Comparison of ENCODE assay signal across 1 cellular context in the genomic region with DNA sequence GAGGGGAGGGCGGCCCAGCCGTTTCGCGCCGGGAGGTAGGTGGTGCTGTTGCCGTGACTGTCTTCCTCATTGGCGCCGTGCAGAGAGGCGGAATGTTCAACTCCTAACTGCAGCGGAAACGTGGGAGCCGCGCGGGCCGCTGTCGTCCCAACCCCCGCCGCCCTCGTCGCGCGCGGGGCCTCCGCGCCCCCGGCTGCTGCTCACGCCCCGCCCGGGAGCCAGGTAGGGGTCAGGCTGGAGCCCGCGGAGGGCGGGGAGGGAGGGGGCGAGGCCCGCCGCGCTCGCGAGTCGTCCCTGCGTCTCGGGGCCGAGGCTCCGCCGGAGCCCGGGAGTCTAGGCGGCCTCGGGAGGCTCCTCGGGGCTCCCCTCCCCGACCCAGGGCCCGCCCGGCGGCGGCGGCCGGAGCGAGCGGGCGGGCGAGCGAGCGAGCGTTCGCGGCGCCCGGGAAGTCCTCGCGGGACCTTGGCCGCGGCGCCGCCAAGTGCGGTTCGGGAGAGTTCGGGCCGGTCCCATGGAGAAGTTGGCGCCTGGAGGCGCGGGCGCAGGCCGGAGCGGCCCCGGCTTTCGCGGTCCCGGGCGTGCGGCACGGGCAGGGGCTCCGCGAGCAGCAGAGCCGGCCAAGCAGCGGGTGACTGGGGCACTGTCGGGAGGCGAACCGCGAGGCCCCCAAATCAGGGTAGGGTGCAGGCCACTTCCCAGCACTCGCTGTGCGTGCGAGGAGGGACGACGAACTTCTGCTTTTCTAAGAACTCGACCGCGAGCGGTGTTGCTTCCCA.
TF ChIP-seq lines count a peak whose summit lies in the region.

MAP3K20 (plus strand) TSS at position 66 of the 776 bp plus-strand sequence. CDS start 15,186 bp downstream, outside the sequence.

TF ChIP-seq in K562, 482 proteins besides CTCF, POLR2A, EP300 and RAD21 (continued from another document and continues in another):
- TF ChIP-seq MNT (conservative IDR thresholded peaks at IDR 0.05) (0 out of 4 replicates have a peak, but pooled peaks of 1 of the 2 experiments have one; percentile 43), HMGN3 (IDR thresholded peaks at IDR 0.05; ENCODE audit: borderline replicate concordance, extremely low read depth, insufficient read length, low read depth, low read length) (no peak), ZFX (CRISPR knock-in tag; IDR thresholded peaks at IDR 0.05) (peak; percentile 84), CXXC5 (CRISPR knock-in tag; IDR thresholded peaks at IDR 0.05) (peak; percentile 70), PYGO2 (tag; IDR thresholded peaks at IDR 0.05) (no peak), NR2C2 (CRISPR knock-in tag; IDR thresholded peaks at IDR 0.05) (peak; percentile 5), NR2C2 (tag; IDR thresholded peaks at IDR 0.05) (peak; percentile 52; the same call in 1 of the 2 replicates), PHF21A (IDR thresholded peaks at IDR 0.05; ENCODE audit: borderline replicate concordance, low read depth) (no peak), ZNF197 (CRISPR knock-in tag; IDR thresholded peaks at IDR 0.05; ENCODE audit: low read depth) (peak; percentile 49; the same call in 1 of the 2 replicates), ZFP36 (IDR thresholded peaks at IDR 0.05; ENCODE audit: low read depth, low read length, partially characterized antibody) (peak; percentile 30), ZSCAN32 (CRISPR knock-in tag; IDR thresholded peaks at IDR 0.05) (peak; percentile 96), CREBBP (IDR thresholded peaks at IDR 0.05; ENCODE audit: low read depth, low read length) (no peak), KAT8 (IDR thresholded peaks at IDR 0.05; ENCODE audit: low read depth) (no peak), SIRT6 (IDR thresholded peaks at IDR 0.05; ENCODE audit: low read depth, low read length) (no peak), ZNF740 (CRISPR knock-in tag; IDR thresholded peaks at IDR 0.05) (peak; percentile 74; the same call in 1 of the 2 replicates), ZNF740 (tag; IDR thresholded peaks at IDR 0.05) (peak in 1 of 2 experiments; percentile 6; a peak in 1 of 4 replicates), ZNF263 (CRISPR knock-in tag; IDR thresholded peaks at IDR 0.05; ENCODE audit: borderline replicate concordance) (0 out of 2 replicates have a peak, but pooled peaks have one; percentile 46), ZNF592 (IDR thresholded peaks at IDR 0.05) (no peak; the same call in 1 of the 2 replicates), STAT5B (CRISPR knock-in tag; IDR thresholded peaks at IDR 0.05) (no peak), ZBTB9 (CRISPR knock-in tag; IDR thresholded peaks at IDR 0.05) (no peak), NR1H2 (CRISPR knock-in tag; IDR thresholded peaks at IDR 0.05) (no peak), ZBTB33 (CRISPR knock-in tag; IDR thresholded peaks at IDR 0.05) (no peak), NFIC (IDR thresholded peaks at IDR 0.05) (peak; percentile 16; the same call in 1 of the 2 replicates), SIN3B (IDR thresholded peaks at IDR 0.05; ENCODE audit: low read depth) (peak; percentile 38; the same call in 1 of the 2 replicates), ZNF511 (CRISPR knock-in tag; IDR thresholded peaks at IDR 0.05) (peak; percentile 50; the same call in 1 of the 2 replicates), DMBX1 (CRISPR knock-in tag; IDR thresholded peaks at IDR 0.05; ENCODE audit: borderline replicate concordance) (no peak), ZNF41 (CRISPR knock-in tag; conservative IDR thresholded peaks at IDR 0.05) (no peak), FOXJ3 (CRISPR knock-in tag; IDR thresholded peaks at IDR 0.05) (no peak)
- TF ChIP-seq, protein P1, sequence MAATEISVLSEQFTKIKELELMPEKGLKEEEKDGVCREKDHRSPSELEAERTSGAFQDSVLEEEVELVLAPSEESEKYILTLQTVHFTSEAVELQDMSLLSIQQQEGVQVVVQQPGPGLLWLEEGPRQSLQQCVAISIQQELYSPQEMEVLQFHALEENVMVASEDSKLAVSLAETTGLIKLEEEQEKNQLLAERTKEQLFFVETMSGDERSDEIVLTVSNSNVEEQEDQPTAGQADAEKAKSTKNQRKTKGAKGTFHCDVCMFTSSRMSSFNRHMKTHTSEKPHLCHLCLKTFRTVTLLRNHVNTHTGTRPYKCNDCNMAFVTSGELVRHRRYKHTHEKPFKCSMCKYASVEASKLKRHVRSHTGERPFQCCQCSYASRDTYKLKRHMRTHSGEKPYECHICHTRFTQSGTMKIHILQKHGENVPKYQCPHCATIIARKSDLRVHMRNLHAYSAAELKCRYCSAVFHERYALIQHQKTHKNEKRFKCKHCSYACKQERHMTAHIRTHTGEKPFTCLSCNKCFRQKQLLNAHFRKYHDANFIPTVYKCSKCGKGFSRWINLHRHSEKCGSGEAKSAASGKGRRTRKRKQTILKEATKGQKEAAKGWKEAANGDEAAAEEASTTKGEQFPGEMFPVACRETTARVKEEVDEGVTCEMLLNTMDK (IDR thresholded peaks at IDR 0.05; ENCODE audit: borderline replicate concordance, insufficient read depth, low read depth, low read length, poor library complexity, severe bottlenecking): no peak
- TF ChIP-seq, protein P2, sequence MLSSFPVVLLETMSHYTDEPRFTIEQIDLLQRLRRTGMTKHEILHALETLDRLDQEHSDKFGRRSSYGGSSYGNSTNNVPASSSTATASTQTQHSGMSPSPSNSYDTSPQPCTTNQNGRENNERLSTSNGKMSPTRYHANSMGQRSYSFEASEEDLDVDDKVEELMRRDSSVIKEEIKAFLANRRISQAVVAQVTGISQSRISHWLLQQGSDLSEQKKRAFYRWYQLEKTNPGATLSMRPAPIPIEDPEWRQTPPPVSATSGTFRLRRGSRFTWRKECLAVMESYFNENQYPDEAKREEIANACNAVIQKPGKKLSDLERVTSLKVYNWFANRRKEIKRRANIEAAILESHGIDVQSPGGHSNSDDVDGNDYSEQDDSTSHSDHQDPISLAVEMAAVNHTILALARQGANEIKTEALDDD (IDR thresholded peaks at IDR 0.05): no peak
- TF ChIP-seq, protein P3, sequence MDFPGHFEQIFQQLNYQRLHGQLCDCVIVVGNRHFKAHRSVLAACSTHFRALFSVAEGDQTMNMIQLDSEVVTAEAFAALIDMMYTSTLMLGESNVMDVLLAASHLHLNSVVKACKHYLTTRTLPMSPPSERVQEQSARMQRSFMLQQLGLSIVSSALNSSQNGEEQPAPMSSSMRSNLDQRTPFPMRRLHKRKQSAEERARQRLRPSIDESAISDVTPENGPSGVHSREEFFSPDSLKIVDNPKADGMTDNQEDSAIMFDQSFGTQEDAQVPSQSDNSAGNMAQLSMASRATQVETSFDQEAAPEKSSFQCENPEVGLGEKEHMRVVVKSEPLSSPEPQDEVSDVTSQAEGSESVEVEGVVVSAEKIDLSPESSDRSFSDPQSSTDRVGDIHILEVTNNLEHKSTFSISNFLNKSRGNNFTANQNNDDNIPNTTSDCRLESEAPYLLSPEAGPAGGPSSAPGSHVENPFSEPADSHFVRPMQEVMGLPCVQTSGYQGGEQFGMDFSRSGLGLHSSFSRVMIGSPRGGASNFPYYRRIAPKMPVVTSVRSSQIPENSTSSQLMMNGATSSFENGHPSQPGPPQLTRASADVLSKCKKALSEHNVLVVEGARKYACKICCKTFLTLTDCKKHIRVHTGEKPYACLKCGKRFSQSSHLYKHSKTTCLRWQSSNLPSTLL (IDR thresholded peaks at IDR 0.05): no peak
